Comparison of ENCODE assay signal across 9 cellular contexts in genomic region chr21:42392731-42393442, GRCh38. TPM values are rescaled to one million over a fixed set of nuclear protein-coding genes. Genes with fewer than 3 reads are reported as not detected.
DNase-seq lines count a peak whose midpoint lies in the region; ATAC-seq and TF ChIP-seq lines count a peak whose summit lies in the region.
"Had no signal": no experiment of that assay in that cellular context is flagged by ENCODE, and none has a peak within 500 bp of the region (broad histone marks: within the 10 kb centered on the region; RNA-seq: fewer than 3 reads in every experiment).

No MANE protein-coding gene starts in this region.

- no peaks in the 10 kb centered on the region for H4K20me1 ChIP-seq in smooth muscle cell (ENCODE audit: low read depth)

- H3K9ac ChIP-seq in smooth muscle cell (ENCODE audit: low read depth): no peak overlapping the region

- peak; percentile 81 for ATAC-seq in GM19351 (IDR thresholded peaks at IDR 0.05; ENCODE audit: unreplicated experiment)
- peak; percentile 77 for ATAC-seq in HG03280 (IDR thresholded peaks at IDR 0.05; ENCODE audit: unreplicated experiment)
- ATAC-seq in central memory CD8-positive, alpha-beta T cell (replicated peaks; ENCODE audit: extremely low read depth, poor library complexity, severe bottlenecking): peak; percentile 87
- ATAC-seq in left cardiac atrium: no peak

- no peaks in the 10 kb centered on the region for H3K9me3 ChIP-seq in smooth muscle cell (replicated peaks; ENCODE audit: low read depth)

- H3K79me2 ChIP-seq in smooth muscle cell (ENCODE audit: low read depth): no peaks in the 10 kb centered on the region

- H3K27ac ChIP-seq in smooth muscle cell (ENCODE audit: low read depth): no peak overlapping the region

- no peak overlapping the region for H2AFZ ChIP-seq in smooth muscle cell (ENCODE audit: low read depth)

- peak; percentile 70 for DNase-seq in Daoy (ENCODE audit: low read depth)
- DNase-seq in central memory CD8-positive, alpha-beta T cell (ENCODE audit: low spot score in 2 of 2): no peak
- no peak for DNase-seq in smooth muscle cell (lab: John Stamatoyannopoulos, UW; ENCODE audit: unreplicated experiment)
- DNase-seq in HUDEP-2 (lab: John Stamatoyannopoulos, UW; ENCODE audit: unreplicated experiment in 76 of 76): no peak
- DNase-seq in left cardiac atrium: no peak
- DNase-seq in iPS-NIHi7 (ENCODE audit: extremely low spot score): no peak

- no peaks in the 10 kb centered on the region for H3K27me3 ChIP-seq in smooth muscle cell (ENCODE audit: low read depth)

- H3K4me1 Mint-ChIP-seq in central memory CD8-positive, alpha-beta T cell: peaks cover 14% of the 10 kb centered on the region

- no peaks in the 10 kb centered on the region for H3K36me3 Mint-ChIP-seq in central memory CD8-positive, alpha-beta T cell (ENCODE audit: insufficient read depth)

- peak overlapping the region; percentile 17 for H3K4me3 Mint-ChIP-seq in central memory CD8-positive, alpha-beta T cell

- TF ChIP-seq CTCF in smooth muscle cell (IDR thresholded peaks at IDR 0.05; ENCODE audit: borderline replicate concordance, insufficient read depth, poor library complexity, severe bottlenecking): no peak

- H3K27ac Mint-ChIP-seq in central memory CD8-positive, alpha-beta T cell (ENCODE audit: low read depth): peak overlapping the region; percentile 44

- H3K36me3 ChIP-seq in smooth muscle cell (ENCODE audit: low read depth): no peaks in the 10 kb centered on the region

- no peaks in the 10 kb centered on the region for H3K4me1 ChIP-seq in smooth muscle cell (ENCODE audit: low read depth)

- intact Hi-C loops in left cardiac atrium (cut with DNase I): no loop called here

- no peaks in the 10 kb centered on the region for H3K27me3 Mint-ChIP-seq in central memory CD8-positive, alpha-beta T cell

- H3K4me2 ChIP-seq in smooth muscle cell: no peak overlapping the region

- H3K4me3 ChIP-seq in smooth muscle cell: no peak overlapping the region

- H3K9me3 Mint-ChIP-seq in central memory CD8-positive, alpha-beta T cell: no peaks in the 10 kb centered on the region

- WGBS in smooth muscle cell (ENCODE audit: low lambda C conversion rate): 91% methylated on average over 17 of the region's 17 CpGs

- no peaks in the 10 kb centered on the region for H3F3A ChIP-seq in smooth muscle cell (ENCODE audit: low read depth)

RNA-seq across cellular contexts. Expression of gene TMPRSS3, which starts 3.0 kb away (rescaled TPM):
- 8.7 TPM in 1 of 2 replicates, not detected in the other for total RNA-seq in Daoy (2014; rRNA removed; shearing (Covaris generic))
- total RNA-seq in smooth muscle cell: 0.09 TPM in 1 of 2 replicates, not detected in the other
- not detected in 2 replicates for polyA plus RNA-seq in smooth muscle cell
- total RNA-seq in left cardiac atrium: under 1 TPM; 0.18 to 0.27 TPM
- total RNA-seq: fibroblast of lung had no signal
- polyA plus RNA-seq: fibroblast of lung had no signal

RNA-seq across cellular contexts. Expression of gene UBASH3A, which starts 10.8 kb away (rescaled TPM):
- total RNA-seq in Daoy (2014; rRNA removed; shearing (Covaris generic)): 0.18 TPM in 1 of 2 replicates, not detected in the other
- total RNA-seq in smooth muscle cell (not detected in 2 replicates), left cardiac atrium (under 1 TPM; 0.44 to 0.47 TPM)
- 0.22 TPM in 1 of 2 replicates, not detected in the other for polyA plus RNA-seq in smooth muscle cell
- total RNA-seq: fibroblast of lung had no signal
- polyA plus RNA-seq: fibroblast of lung had no signal

RNA-seq across cellular contexts. Expression of gene TFF1, which starts 26.6 kb away (rescaled TPM):
- not detected in 2 replicates for total RNA-seq in Daoy (2014; rRNA removed; shearing (Covaris generic))
- total RNA-seq in smooth muscle cell (3.3 and 7.9 TPM in 2 replicates), left cardiac atrium (not detected)
- polyA plus RNA-seq in smooth muscle cell: 8.1 and 8.6 TPM in 2 replicates
- total RNA-seq: fibroblast of lung had no signal
- polyA plus RNA-seq: fibroblast of lung had no signal

RNA-seq across cellular contexts. Expression of gene TFF2, which starts 42.1 kb away (rescaled TPM):
- not detected in 2 replicates for total RNA-seq in Daoy (2014; rRNA removed; shearing (Covaris generic))
- total RNA-seq in smooth muscle cell (not detected in 2 replicates), left cardiac atrium (not detected)
- polyA plus RNA-seq in smooth muscle cell: not detected in 2 replicates
- total RNA-seq: fibroblast of lung had no signal
- polyA plus RNA-seq: fibroblast of lung had no signal

Comparison
In these comparisons a context has a peak if more than half of its experiments do, and no peak if none do; other contexts are left out.
1. ATAC-seq: peak in GM19351 (single experiment), HG03280 (single experiment) and central memory CD8-positive, alpha-beta T cell (single experiment); none in left cardiac atrium (0 of 2).